Comparison of ENCODE assay signal across 8 cellular contexts in the genomic region with DNA sequence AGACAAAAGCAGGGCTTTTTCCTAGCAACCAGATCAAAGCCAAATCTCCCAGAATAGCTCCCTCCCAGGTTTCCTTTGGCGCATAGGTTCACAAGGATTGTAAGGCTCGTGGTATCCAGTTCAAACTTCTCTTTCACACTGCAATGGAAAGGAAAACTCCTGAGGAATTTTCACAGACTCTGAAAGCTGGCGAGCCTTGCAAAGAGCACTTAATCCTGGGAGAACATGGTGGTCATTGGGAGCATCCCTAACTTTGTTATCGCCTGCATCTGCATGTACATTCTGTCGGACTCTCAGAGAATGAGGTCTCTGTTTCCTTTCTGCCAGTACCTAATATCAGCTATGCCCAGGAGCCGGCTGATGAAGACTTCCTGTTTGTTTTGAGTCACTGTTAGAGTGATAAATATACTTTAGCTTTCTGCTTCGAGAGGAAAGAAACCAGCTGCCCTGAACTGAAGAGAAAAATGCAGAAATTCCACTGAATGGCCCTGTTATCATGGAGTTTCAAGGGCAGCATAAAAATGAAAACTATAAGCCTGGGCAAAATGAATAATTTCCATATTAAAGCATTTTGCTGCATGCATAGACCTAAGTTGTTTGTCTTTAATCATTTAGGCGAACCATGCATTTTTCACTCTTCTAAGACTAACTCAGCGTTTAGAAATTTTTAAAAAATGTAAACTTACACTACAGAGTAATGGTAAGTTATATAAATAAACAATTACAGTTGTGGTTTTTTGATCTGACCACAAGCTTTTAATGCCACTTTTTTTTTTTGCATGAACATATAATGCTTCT.
DNase-seq lines count a peak whose midpoint lies in the region; ATAC-seq lines count a peak whose summit lies in the region.

No MANE protein-coding gene starts in this region.

- ATAC-seq in GM19324 (IDR thresholded peaks at IDR 0.05; ENCODE audit: low FRiP score, unreplicated experiment) (peak; percentile 70), HG03342 (IDR thresholded peaks at IDR 0.05; ENCODE audit: unreplicated experiment) (peak; percentile 89)

- DNase-seq in AG20443 (ENCODE audit: low spot score) (peak; percentile 14), SJCRH30 (peak; percentile 53 to 71), glomerular visceral epithelial cell (ENCODE audit: extremely low spot score) (peak; percentile 16), stromal cell of bone marrow (ENCODE audit: low read depth) (peak; percentile 6), GM19240 (ENCODE audit: insufficient read length, low spot score) (no peak)
- no peak for DNase-seq in activated CD4-positive, CD25-positive, alpha-beta regulatory T cell treated with anti-CD3 and anti-CD28 coated beads, Interleukin-2, amount 50 U/mL, for 72 hours

- no peaks in the 10 kb centered on the region for H3K9me3 ChIP-seq in SJCRH30 (replicated peaks)

- H3K4me1 ChIP-seq in SJCRH30, result peaks cover 16% of the 10 kb centered on the region

- peak overlapping the region; percentile 36 for H3K4me3 ChIP-seq in SJCRH30

- H3K27me3 ChIP-seq in SJCRH30, result no peaks in the 10 kb centered on the region

- no peaks in the 10 kb centered on the region for H3K36me3 ChIP-seq in SJCRH30

- peak overlapping the region; percentile 36 for H3K27ac ChIP-seq in SJCRH30

Comparison
In these comparisons a context has a peak if more than half of its experiments do, and no peak if none do; other contexts are left out.
1. DNase-seq: peak in AG20443 (single experiment), SJCRH30 (2 of 2), glomerular visceral epithelial cell (single experiment) and stromal cell of bone marrow (single experiment); none in activated CD4-positive, CD25-positive, alpha-beta regulatory T cell treated with anti-CD3 and anti-CD28 coated beads, Interleukin-2, amount 50 U/mL, for 72 hours (single experiment) and GM19240 (single experiment).